Comparison of ENCODE assay signal across 1 cellular context in the genomic region with DNA sequence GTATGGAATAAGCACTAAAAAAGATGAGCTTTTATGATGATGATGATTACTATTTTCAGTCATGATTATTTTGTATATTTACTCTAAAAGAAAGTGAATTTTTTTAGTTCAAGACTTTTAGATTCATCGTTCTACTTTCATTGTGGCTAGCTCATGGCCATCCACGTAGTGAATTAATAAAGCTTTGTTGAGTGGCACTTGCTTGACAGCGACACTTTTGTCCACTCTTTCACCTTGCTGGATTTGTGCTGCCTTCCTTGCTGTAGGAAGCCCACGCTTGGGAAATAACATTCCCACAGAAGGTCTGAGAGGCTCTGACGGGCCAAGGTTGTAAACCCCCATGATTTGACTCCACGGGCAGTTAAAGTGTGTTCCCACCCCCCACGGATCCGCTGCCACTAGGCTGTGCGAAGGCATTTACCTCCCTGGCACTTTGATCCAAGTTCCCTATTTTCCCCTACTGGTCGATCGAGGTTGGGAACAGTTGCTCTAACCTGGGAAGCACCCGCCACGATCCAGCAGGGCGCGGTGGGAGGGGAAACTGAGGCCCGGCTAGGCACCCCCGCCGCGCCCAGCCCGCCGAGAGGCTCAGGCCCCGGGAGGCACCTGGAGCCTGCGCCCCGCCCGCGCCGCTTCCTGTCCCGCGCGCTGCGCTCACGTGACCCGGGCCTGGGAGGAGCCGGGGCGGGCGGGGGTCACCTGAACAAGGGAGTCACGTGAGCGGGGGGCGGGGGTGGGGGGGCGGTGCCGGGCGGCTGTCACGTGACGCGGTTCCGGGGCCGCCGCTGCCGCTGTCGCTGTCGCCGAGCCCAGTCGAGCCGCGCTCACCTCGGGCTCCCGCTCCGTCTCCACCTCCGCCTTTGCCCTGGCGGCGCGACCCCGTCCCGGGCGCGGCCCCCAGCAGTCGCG.
TF ChIP-seq lines count a peak whose summit lies in the region.

A gene with protein sequence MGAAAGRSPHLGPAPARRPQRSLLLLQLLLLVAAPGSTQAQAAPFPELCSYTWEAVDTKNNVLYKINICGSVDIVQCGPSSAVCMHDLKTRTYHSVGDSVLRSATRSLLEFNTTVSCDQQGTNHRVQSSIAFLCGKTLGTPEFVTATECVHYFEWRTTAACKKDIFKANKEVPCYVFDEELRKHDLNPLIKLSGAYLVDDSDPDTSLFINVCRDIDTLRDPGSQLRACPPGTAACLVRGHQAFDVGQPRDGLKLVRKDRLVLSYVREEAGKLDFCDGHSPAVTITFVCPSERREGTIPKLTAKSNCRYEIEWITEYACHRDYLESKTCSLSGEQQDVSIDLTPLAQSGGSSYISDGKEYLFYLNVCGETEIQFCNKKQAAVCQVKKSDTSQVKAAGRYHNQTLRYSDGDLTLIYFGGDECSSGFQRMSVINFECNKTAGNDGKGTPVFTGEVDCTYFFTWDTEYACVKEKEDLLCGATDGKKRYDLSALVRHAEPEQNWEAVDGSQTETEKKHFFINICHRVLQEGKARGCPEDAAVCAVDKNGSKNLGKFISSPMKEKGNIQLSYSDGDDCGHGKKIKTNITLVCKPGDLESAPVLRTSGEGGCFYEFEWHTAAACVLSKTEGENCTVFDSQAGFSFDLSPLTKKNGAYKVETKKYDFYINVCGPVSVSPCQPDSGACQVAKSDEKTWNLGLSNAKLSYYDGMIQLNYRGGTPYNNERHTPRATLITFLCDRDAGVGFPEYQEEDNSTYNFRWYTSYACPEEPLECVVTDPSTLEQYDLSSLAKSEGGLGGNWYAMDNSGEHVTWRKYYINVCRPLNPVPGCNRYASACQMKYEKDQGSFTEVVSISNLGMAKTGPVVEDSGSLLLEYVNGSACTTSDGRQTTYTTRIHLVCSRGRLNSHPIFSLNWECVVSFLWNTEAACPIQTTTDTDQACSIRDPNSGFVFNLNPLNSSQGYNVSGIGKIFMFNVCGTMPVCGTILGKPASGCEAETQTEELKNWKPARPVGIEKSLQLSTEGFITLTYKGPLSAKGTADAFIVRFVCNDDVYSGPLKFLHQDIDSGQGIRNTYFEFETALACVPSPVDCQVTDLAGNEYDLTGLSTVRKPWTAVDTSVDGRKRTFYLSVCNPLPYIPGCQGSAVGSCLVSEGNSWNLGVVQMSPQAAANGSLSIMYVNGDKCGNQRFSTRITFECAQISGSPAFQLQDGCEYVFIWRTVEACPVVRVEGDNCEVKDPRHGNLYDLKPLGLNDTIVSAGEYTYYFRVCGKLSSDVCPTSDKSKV (N-terminal part only) (plus strand): TSS at position 788 of the 909 bp plus-strand sequence. CDS start 165 bp downstream, outside the sequence.

TF ChIP-seq in HepG2, 621 proteins besides CTCF, POLR2A, EP300 and RAD21 (continued from another document and continues in another):
- TF ChIP-seq, protein P1, sequence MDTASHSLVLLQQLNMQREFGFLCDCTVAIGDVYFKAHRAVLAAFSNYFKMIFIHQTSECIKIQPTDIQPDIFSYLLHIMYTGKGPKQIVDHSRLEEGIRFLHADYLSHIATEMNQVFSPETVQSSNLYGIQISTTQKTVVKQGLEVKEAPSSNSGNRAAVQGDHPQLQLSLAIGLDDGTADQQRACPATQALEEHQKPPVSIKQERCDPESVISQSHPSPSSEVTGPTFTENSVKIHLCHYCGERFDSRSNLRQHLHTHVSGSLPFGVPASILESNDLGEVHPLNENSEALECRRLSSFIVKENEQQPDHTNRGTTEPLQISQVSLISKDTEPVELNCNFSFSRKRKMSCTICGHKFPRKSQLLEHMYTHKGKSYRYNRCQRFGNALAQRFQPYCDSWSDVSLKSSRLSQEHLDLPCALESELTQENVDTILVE (CRISPR knock-in tag; IDR thresholded peaks at IDR 0.05), result no peak
- TF ChIP-seq FLYWCH1 (CRISPR knock-in tag; IDR thresholded peaks at IDR 0.05) (no peak; the same call in 1 of the 2 replicates), CENPX (CRISPR knock-in tag; IDR thresholded peaks at IDR 0.05) (no peak), ZSCAN30 (CRISPR knock-in tag; IDR thresholded peaks at IDR 0.05) (no peak), ZNF589 (CRISPR knock-in tag; conservative IDR thresholded peaks at IDR 0.05) (no peak), DPF2 (CRISPR knock-in tag; IDR thresholded peaks at IDR 0.05; ENCODE audit: borderline replicate concordance, low read depth) (no peak), IRF2 (CRISPR knock-in tag; IDR thresholded peaks at IDR 0.05) (no peak), ZNF737 (CRISPR knock-in tag; IDR thresholded peaks at IDR 0.05; ENCODE audit: borderline replicate concordance) (no peak), KAT7 (CRISPR knock-in tag; IDR thresholded peaks at IDR 0.05; ENCODE audit: borderline replicate concordance) (no peak), MXI1 (IDR thresholded peaks at IDR 0.05; ENCODE audit: borderline replicate concordance, low read depth, low read length) (peak; percentile 40; the same call in 1 of the 3 replicates), HNF4A (CRISPR knock-in tag; IDR thresholded peaks at IDR 0.05) (no peak), PITX1 (CRISPR knock-in tag; IDR thresholded peaks at IDR 0.05) (peak; percentile 56), BRCA1 (CRISPR knock-in tag; IDR thresholded peaks at IDR 0.05) (0 out of 2 replicates have a peak, but pooled peaks have one; percentile 22), TOPORS (CRISPR knock-in tag; IDR thresholded peaks at IDR 0.05) (no peak), ARNT2 (CRISPR knock-in tag; IDR thresholded peaks at IDR 0.05; ENCODE audit: low read depth) (peak; percentile 89), BCL6 (CRISPR knock-in tag; IDR thresholded peaks at IDR 0.05) (peak; percentile 38; the same call in 1 of the 2 replicates), NFYB (CRISPR knock-in tag; IDR thresholded peaks at IDR 0.05) (no peak; the same call in 1 of the 2 replicates), ARNTL (CRISPR knock-in tag; IDR thresholded peaks at IDR 0.05) (peak; percentile 78; the same call in 1 of the 2 replicates), ZSCAN31 (CRISPR knock-in tag; IDR thresholded peaks at IDR 0.05; ENCODE audit: low read depth) (no peak; the same call in 1 of the 2 replicates), HOXA5 (CRISPR knock-in tag; IDR thresholded peaks at IDR 0.05) (no peak; the same call in 1 of the 2 replicates), CHCHD3 (CRISPR knock-in tag; IDR thresholded peaks at IDR 0.05) (peak; percentile 82), ZNF432 (CRISPR knock-in tag; IDR thresholded peaks at IDR 0.05; ENCODE audit: borderline replicate concordance) (no peak), FOXO1 (CRISPR knock-in tag; IDR thresholded peaks at IDR 0.05) (no peak; the same call in 1 of the 2 replicates), RNF2 (conservative IDR thresholded peaks at IDR 0.05; ENCODE audit: low read depth) (peak; percentile 85), ZMAT3 (CRISPR knock-in tag; conservative IDR thresholded peaks at IDR 0.05) (0 out of 2 replicates have a peak, but pooled peaks have one; percentile 4), ZBTB8A (CRISPR knock-in tag; IDR thresholded peaks at IDR 0.05; ENCODE audit: borderline replicate concordance, low read depth) (peak; percentile 77; the same call in 1 of the 2 replicates), PHF20 (CRISPR knock-in tag; IDR thresholded peaks at IDR 0.05) (peak; percentile 91; the same call in 1 of the 2 replicates), IKZF1 (IDR thresholded peaks at IDR 0.05) (no peak), HOXD1 (CRISPR knock-in tag; IDR thresholded peaks at IDR 0.05) (peak; percentile 87), ZNF382 (CRISPR knock-in tag; IDR thresholded peaks at IDR 0.05; ENCODE audit: borderline replicate concordance) (no peak), ZNF891 (CRISPR knock-in tag; IDR thresholded peaks at IDR 0.05) (0 out of 2 replicates have a peak, but pooled peaks have one; percentile 58)
- TF ChIP-seq, protein P2, sequence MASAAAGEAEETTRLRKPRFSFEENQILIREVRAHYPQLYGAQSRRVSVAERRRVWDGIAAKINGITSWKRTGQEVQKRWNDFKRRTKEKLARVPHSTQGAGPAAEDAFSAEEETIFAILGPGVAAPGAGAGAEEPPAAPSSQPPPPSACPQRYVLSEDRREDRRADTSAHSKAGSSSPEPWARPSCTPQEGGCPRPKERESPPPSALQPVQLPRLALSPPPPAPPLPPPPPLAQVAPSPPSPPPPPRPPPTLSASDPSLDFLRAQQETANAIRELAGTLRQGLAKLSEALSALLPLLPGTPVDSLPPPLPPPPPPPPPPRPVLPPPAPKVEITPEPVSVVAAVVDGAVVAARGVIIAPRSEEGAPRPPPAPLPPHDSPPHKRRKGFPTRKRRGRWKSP (CRISPR knock-in tag; IDR thresholded peaks at IDR 0.05), result peak; percentile 48; the same call in 1 of the 2 replicates
- TF ChIP-seq, protein P3, sequence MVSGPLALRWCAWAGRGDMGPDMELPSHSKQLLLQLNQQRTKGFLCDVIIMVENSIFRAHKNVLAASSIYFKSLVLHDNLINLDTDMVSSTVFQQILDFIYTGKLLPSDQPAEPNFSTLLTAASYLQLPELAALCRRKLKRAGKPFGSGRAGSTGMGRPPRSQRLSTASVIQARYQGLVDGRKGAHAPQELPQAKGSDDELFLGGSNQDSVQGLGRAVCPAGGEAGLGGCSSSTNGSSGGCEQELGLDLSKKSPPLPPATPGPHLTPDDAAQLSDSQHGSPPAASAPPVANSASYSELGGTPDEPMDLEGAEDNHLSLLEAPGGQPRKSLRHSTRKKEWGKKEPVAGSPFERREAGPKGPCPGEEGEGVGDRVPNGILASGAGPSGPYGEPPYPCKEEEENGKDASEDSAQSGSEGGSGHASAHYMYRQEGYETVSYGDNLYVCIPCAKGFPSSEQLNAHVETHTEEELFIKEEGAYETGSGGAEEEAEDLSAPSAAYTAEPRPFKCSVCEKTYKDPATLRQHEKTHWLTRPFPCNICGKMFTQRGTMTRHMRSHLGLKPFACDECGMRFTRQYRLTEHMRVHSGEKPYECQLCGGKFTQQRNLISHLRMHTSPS (CRISPR knock-in tag; IDR thresholded peaks at IDR 0.05; ENCODE audit: low read depth), result no peak
- TF ChIP-seq, protein P4, sequence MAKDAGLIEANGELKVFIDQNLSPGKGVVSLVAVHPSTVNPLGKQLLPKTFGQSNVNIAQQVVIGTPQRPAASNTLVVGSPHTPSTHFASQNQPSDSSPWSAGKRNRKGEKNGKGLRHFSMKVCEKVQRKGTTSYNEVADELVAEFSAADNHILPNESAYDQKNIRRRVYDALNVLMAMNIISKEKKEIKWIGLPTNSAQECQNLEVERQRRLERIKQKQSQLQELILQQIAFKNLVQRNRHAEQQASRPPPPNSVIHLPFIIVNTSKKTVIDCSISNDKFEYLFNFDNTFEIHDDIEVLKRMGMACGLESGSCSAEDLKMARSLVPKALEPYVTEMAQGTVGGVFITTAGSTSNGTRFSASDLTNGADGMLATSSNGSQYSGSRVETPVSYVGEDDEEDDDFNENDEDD (CRISPR knock-in tag; IDR thresholded peaks at IDR 0.05; ENCODE audit: borderline replicate concordance), result peak; percentile 96
- TF ChIP-seq, protein P5, sequence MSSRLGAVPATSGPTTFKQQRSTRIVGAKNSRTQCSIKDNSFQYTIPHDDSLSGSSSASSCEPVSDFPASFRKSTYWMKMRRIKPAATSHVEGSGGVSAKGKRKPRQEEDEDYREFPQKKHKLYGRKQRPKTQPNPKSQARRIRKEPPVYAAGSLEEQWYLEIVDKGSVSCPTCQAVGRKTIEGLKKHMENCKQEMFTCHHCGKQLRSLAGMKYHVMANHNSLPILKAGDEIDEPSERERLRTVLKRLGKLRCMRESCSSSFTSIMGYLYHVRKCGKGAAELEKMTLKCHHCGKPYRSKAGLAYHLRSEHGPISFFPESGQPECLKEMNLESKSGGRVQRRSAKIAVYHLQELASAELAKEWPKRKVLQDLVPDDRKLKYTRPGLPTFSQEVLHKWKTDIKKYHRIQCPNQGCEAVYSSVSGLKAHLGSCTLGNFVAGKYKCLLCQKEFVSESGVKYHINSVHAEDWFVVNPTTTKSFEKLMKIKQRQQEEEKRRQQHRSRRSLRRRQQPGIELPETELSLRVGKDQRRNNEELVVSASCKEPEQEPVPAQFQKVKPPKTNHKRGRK (CRISPR knock-in tag; IDR thresholded peaks at IDR 0.05), result no peak
- TF ChIP-seq, protein P6, sequence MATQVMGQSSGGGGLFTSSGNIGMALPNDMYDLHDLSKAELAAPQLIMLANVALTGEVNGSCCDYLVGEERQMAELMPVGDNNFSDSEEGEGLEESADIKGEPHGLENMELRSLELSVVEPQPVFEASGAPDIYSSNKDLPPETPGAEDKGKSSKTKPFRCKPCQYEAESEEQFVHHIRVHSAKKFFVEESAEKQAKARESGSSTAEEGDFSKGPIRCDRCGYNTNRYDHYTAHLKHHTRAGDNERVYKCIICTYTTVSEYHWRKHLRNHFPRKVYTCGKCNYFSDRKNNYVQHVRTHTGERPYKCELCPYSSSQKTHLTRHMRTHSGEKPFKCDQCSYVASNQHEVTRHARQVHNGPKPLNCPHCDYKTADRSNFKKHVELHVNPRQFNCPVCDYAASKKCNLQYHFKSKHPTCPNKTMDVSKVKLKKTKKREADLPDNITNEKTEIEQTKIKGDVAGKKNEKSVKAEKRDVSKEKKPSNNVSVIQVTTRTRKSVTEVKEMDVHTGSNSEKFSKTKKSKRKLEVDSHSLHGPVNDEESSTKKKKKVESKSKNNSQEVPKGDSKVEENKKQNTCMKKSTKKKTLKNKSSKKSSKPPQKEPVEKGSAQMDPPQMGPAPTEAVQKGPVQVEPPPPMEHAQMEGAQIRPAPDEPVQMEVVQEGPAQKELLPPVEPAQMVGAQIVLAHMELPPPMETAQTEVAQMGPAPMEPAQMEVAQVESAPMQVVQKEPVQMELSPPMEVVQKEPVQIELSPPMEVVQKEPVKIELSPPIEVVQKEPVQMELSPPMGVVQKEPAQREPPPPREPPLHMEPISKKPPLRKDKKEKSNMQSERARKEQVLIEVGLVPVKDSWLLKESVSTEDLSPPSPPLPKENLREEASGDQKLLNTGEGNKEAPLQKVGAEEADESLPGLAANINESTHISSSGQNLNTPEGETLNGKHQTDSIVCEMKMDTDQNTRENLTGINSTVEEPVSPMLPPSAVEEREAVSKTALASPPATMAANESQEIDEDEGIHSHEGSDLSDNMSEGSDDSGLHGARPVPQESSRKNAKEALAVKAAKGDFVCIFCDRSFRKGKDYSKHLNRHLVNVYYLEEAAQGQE (IDR thresholded peaks at IDR 0.05; ENCODE audit: borderline replicate concordance in 1 of 2, low read depth in 1 of 2, low read length in 2 of 2), result peak in 1 of 2 experiments; percentile 10; a peak in 1 of 4 replicates
- TF ChIP-seq, protein P7, sequence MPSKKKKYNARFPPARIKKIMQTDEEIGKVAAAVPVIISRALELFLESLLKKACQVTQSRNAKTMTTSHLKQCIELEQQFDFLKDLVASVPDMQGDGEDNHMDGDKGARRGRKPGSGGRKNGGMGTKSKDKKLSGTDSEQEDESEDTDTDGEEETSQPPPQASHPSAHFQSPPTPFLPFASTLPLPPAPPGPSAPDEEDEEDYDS (CRISPR knock-in tag; IDR thresholded peaks at IDR 0.05), result peak; percentile 49; the same call in 1 of the 2 replicates
- TF ChIP-seq, protein P8, sequence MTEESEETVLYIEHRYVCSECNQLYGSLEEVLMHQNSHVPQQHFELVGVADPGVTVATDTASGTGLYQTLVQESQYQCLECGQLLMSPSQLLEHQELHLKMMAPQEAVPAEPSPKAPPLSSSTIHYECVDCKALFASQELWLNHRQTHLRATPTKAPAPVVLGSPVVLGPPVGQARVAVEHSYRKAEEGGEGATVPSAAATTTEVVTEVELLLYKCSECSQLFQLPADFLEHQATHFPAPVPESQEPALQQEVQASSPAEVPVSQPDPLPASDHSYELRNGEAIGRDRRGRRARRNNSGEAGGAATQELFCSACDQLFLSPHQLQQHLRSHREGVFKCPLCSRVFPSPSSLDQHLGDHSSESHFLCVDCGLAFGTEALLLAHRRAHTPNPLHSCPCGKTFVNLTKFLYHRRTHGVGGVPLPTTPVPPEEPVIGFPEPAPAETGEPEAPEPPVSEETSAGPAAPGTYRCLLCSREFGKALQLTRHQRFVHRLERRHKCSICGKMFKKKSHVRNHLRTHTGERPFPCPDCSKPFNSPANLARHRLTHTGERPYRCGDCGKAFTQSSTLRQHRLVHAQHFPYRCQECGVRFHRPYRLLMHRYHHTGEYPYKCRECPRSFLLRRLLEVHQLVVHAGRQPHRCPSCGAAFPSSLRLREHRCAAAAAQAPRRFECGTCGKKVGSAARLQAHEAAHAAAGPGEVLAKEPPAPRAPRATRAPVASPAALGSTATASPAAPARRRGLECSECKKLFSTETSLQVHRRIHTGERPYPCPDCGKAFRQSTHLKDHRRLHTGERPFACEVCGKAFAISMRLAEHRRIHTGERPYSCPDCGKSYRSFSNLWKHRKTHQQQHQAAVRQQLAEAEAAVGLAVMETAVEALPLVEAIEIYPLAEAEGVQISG (CRISPR knock-in tag; IDR thresholded peaks at IDR 0.05), result peak; percentile 78
